Comparison of ENCODE assay signal across 8 cellular contexts in genomic region chr10:122515588-122516231, GRCh38.
DNase-seq lines count a peak whose midpoint lies in the region; ATAC-seq and TF ChIP-seq lines count a peak whose summit lies in the region.

No MANE protein-coding gene starts in this region.

- no peak for TF ChIP-seq CTCF in choroid plexus epithelial cell (conservative IDR thresholded peaks at IDR 0.05; ENCODE audit: low read depth, low read length)

- peak; percentile 70 for ATAC-seq in HG02588 (IDR thresholded peaks at IDR 0.05; ENCODE audit: unreplicated experiment)
- no peak for ATAC-seq in HG03108 (IDR thresholded peaks at IDR 0.05; ENCODE audit: unreplicated experiment)
- no peak for ATAC-seq in GM18868 (IDR thresholded peaks at IDR 0.05; ENCODE audit: unreplicated experiment)

- DNase-seq in UCSD-AML1 (lab: John Stamatoyannopoulos, UW; ENCODE audit: unreplicated experiment) (peak; percentile 38), choroid plexus epithelial cell (ENCODE audit: low read depth) (peak; percentile 18), NCI-H1092 treated with DMSO at 0.1 percent for 48 hours (lab: John Stamatoyannopoulos, UW) (no peak), HuH-7.5 (ENCODE audit: low spot score) (no peak)
- peak; percentile 39 for DNase-seq in stimulated activated CD8-positive, alpha-beta memory T cell treated with anti-CD3 and anti-CD28 coated beads, Interleukin-12 subunit alpha, Interleukin-12 subunit beta, amount 100 ng/mL, for 1 hour (ENCODE audit: low read depth)

- no peak overlapping the region for H3K4me3 ChIP-seq in choroid plexus epithelial cell (ENCODE audit: low read depth, low read length)

Comparison
In these comparisons a context has a peak if more than half of its experiments do, and no peak if none do; other contexts are left out.
1. DNase-seq: peak in UCSD-AML1 (single experiment), choroid plexus epithelial cell (single experiment) and stimulated activated CD8-positive, alpha-beta memory T cell treated with anti-CD3 and anti-CD28 coated beads, Interleukin-12 subunit alpha, Interleukin-12 subunit beta, amount 100 ng/mL, for 1 hour (single experiment); none in NCI-H1092 treated with DMSO at 0.1 percent for 48 hours (single experiment) and HuH-7.5 (single experiment).